ENCODE assay signal across 1 cellular context in the genomic region with DNA sequence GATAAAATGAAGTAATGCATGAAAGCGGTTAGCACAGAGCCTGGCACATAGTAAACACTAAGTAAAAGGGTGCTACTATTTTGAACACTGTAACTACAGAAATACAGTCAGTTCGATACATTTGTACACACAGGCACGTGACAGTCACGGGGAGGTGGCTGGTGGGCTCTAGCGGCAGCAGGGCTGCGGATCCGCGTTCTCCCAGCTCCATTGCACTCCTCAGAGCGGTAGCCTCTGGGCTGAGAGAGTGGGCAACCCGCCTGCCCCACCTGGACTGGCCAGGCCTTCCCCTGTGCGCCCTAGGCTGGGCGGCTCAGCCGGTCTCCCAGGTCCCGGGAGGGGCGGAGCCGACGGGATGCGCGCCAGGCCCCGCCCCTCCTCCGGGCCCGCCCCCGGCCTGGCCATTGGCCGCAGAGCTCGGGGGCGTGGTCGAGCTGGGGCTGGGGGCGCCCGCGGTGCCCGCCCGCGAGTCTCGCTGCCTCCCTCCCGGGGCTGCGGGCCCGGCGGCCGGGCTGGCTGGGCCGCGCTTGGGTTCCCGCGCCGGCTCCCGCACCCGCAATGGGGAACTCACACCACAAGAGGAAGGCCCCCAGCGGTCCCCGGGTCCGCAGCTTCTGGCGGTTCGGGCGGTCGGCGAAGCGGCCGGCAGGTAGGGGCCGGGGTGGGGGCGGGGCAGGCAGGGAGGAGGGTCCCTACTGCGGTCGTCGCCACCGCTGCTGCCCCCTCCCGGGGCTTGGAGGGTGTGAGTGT.
TF ChIP-seq lines count a peak whose summit lies in the region.

No MANE protein-coding gene starts in this region.

TF ChIP-seq in WTC11, 78 proteins besides CTCF, POLR2A, EP300 and RAD21 (continued from another document):
- TF ChIP-seq, protein P1, sequence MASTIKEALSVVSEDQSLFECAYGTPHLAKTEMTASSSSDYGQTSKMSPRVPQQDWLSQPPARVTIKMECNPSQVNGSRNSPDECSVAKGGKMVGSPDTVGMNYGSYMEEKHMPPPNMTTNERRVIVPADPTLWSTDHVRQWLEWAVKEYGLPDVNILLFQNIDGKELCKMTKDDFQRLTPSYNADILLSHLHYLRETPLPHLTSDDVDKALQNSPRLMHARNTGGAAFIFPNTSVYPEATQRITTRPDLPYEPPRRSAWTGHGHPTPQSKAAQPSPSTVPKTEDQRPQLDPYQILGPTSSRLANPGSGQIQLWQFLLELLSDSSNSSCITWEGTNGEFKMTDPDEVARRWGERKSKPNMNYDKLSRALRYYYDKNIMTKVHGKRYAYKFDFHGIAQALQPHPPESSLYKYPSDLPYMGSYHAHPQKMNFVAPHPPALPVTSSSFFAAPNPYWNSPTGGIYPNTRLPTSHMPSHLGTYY (CRISPR knock-in tag; IDR thresholded peaks at IDR 0.05), result 0 out of 2 replicates have a peak, but pooled peaks have one; percentile 22
- TF ChIP-seq ZNF121 (CRISPR knock-in tag; IDR thresholded peaks at IDR 0.05), result 0 out of 2 replicates have a peak, but pooled peaks have one; percentile 31
- TF ChIP-seq, protein P2, sequence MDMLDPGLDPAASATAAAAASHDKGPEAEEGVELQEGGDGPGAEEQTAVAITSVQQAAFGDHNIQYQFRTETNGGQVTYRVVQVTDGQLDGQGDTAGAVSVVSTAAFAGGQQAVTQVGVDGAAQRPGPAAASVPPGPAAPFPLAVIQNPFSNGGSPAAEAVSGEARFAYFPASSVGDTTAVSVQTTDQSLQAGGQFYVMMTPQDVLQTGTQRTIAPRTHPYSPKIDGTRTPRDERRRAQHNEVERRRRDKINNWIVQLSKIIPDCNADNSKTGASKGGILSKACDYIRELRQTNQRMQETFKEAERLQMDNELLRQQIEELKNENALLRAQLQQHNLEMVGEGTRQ (CRISPR knock-in tag; IDR thresholded peaks at IDR 0.05), result peak; percentile 54
- no peak for TF ChIP-seq ZNF317 (CRISPR knock-in tag; IDR thresholded peaks at IDR 0.05; ENCODE audit: borderline replicate concordance, low read depth)
